Comparison of ENCODE assay signal across 8 cellular contexts in the genomic region with DNA sequence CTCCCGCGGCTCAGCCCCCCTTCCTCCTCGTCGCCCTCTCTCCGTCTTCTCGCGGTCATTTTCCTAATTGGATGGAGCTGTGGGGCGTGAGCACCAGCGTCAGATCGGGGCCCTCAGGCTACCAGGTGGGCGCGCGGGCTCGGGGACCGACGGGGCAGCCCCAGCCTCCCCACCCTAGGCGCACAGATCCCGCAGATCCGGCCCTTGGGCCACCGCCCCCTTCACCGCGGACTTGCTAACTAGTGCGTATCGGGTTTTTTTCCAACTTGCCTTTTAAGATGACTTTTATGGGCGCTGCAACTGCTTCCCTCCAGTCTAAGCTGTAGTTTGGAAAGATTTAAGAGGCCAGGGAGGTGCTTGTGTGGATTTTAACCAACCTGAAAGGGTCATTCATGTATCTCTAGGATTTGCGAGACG.
DNase-seq lines count a peak whose midpoint lies in the region; ATAC-seq and TF ChIP-seq lines count a peak whose summit lies in the region.

No MANE protein-coding gene starts in this region.

- DNase-seq in AG09309 (ENCODE audit: low read depth) = no peak
- DNase-seq in LNCaP clone FGC (ENCODE audit: low read depth) = no peak
- DNase-seq in activated CD8-positive, alpha-beta memory T cell treated with anti-CD3 and anti-CD28 coated beads for 24 hours = peak; percentile 76
- DNase-seq in fibroblast of gingiva (ENCODE audit: low read depth) = peak; percentile 43
- DNase-seq in NCI-H2196 (lab: John Stamatoyannopoulos, UW; ENCODE audit: unreplicated experiment) = no peak
- DNase-seq in NCI-H526 treated with DMSO at 0.1 percent for 48 hours (lab: John Stamatoyannopoulos, UW) = no peak

- TF ChIP-seq CTCF in AG09309 (IDR thresholded peaks at IDR 0.05; ENCODE audit: control insufficient read depth, insufficient read depth, low read depth, low read length, missing control alignments) = no peak
- TF ChIP-seq CTCF in LNCaP clone FGC (IDR thresholded peaks at IDR 0.05; ENCODE audit: control insufficient read depth, extremely low read depth, insufficient read depth) = no peak
- TF ChIP-seq CTCF in nephron (IDR thresholded peaks at IDR 0.05; ENCODE audit: unreplicated experiment in 3 of 3) = no peak

- no peaks in the 10 kb centered on the region for H3K9me3 Mint-ChIP-seq in nephron

- H3K36me3 Mint-ChIP-seq in nephron (ENCODE audit: low read depth) = no peaks in the 10 kb centered on the region

- H3K27me3 Mint-ChIP-seq in nephron (ENCODE audit: low read depth) = no peaks in the 10 kb centered on the region

- H3K27ac Mint-ChIP-seq in nephron = peak overlapping the region; percentile 86 to 95 (median 92)

- peaks cover 34% of the 10 kb centered on the region for H3K4me1 Mint-ChIP-seq in nephron

- ATAC-seq in GM19023 (IDR thresholded peaks at IDR 0.05; ENCODE audit: unreplicated experiment) = peak; percentile 34

- H3K4me3 ChIP-seq in AG09309 (ENCODE audit: control insufficient read depth, low read depth, low read length) (peak overlapping the region; percentile 51), LNCaP clone FGC (ENCODE audit: low read depth, low read length) (peak overlapping the region; percentile 66)

- peak overlapping the region; percentile 87 to 89 (median 87) for H3K4me3 Mint-ChIP-seq in nephron

Comparison
In these comparisons a context has a peak if more than half of its experiments do, and no peak if none do; other contexts are left out.
1. DNase-seq: peak in activated CD8-positive, alpha-beta memory T cell treated with anti-CD3 and anti-CD28 coated beads for 24 hours (single experiment) and fibroblast of gingiva (single experiment); none in AG09309 (single experiment), LNCaP clone FGC (single experiment), NCI-H2196 (single experiment) and NCI-H526 treated with DMSO at 0.1 percent for 48 hours (single experiment).